ENCODE assay signal across 1 cellular context in the genomic region with DNA sequence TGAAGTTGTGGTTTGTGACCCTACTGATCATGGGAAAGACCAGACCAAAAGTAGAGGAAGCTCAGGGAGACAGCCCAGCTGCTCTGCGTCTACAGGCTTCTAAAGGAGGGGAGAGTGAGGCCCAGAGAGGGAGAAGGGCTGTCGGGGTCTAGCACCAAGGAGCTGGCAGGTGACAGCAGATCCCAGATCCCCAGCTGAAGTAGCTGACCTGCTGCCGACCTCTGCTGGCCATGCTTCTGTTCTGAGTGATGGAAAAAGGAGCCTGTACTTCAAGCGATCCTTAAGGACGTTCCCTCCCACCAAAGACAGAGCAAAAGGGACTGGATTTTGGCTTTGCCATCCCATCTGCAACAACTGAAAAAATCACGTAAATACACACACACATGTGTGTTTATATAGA.
TF ChIP-seq lines count a peak whose summit lies in the region.

No MANE protein-coding gene starts in this region.

TF ChIP-seq in GM23338, 12 proteins besides CTCF, POLR2A, EP300 and RAD21 (continued from another document):
- TF ChIP-seq ZNF462 (CRISPR knock-in tag; IDR thresholded peaks at IDR 0.05) (no peak), STAT1 (IDR thresholded peaks at IDR 0.05; ENCODE audit: unreplicated experiment) (no peak), ETS1 (IDR thresholded peaks at IDR 0.05) (no peak)
